ENCODE assay signal across 12 cellular contexts in the genomic region with DNA sequence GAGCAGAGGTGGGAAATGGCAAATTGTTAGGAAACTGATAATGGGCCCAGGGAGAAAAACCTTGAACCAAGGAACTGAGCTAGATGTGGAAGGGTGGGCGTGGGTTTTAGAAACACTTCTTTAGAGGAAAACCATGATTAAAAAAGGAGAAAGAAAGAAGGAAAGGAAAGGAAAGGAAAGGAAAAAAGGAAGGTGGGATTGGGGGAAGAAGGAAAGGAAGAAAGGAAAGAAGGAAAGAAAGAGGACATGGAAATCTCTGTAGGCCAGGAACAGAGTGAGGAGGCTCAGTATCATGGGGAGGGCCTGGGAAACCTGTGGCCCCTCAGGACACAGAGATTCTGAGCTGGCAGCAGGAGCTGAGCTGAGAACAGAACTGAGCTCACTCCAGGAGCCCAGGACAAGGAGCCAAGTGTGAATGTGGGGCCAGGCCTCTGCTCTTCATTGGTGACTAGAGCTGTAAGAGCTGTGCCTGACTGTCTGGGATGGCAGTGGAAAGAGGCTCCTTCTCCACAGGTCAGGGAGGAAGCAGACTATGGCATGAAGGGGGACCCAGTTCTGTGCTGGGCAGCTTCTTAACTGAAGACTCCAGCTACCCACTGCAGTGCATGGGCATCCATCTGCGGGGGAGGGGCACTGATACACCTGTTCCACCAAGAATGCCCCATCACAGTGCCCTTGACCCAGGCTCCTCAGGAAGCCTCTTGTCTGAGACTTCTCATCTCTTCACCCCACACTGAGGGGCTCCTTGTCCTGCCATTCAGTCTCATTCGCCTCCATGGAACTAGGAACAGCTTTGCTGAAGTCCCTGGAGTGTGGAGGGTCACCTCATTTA.
A peak's percentile ranks its signal among the peaks of the same experiment; 100 is the strongest.
DNase-seq lines count a peak whose midpoint lies in the region; ATAC-seq, FAIRE-seq and TF ChIP-seq lines count a peak whose summit lies in the region.
"Had no signal": no experiment of that assay in that cellular context is flagged by ENCODE, and none has a peak within 500 bp of the region (broad histone marks: within the 10 kb centered on the region; RNA-seq: fewer than 3 reads in every experiment).

No MANE protein-coding gene starts in this region.

- H3K4me3 ChIP-seq in H1 (ENCODE audit: extremely low read depth in 1 of 4, insufficient read depth in 2 of 4, low read depth in 3 of 4, low read length in 4 of 4) = no peak overlapping the region
- no peak overlapping the region for H3K4me3 ChIP-seq in upper lobe of right lung
- H3K4me3 ChIP-seq in lower leg skin (ENCODE audit: low read depth, poor library complexity, severe bottlenecking) = no peak overlapping the region

- CTCF ChIA-PET in H1 (lab: Charles Lee; ENCODE audit: partially characterized antibody) = interaction anchor here (1.0 to 4.4 kb wide), 7 partner anchors 8 to 472 kb away, joined by 3 to 17 read pairs (median 5); no protein-coding TSS in a partner anchor

- TF ChIP-seq RAD21 in H1 (IDR thresholded peaks at IDR 0.05 in 1 of 2, conservative IDR thresholded peaks at IDR 0.05 in 1 of 2; ENCODE audit: low read depth in 2 of 2, low read length in 2 of 2) = no peak

- no peak for TF ChIP-seq POLR2A in H1 (IDR thresholded peaks at IDR 0.05; ENCODE audit: control extremely low read depth in 1 of 2, low read depth in 2 of 2, low read length in 2 of 2)
- no peak for TF ChIP-seq POLR2A in lower leg skin (IDR thresholded peaks at IDR 0.05)

- H2BK15ac ChIP-seq in H1 (ENCODE audit: low read length) = no peak overlapping the region

- H3K4me1 Mint-ChIP-seq in activated naive CD4-positive, alpha-beta T cell treated with anti-CD3 and anti-CD28 coated beads, Interleukin-2, amount 50 U/mL, for 24 hours = peaks cover 60% of the 10 kb centered on the region
- H3K4me1 Mint-ChIP-seq in T-helper 17 cell = peaks cover 32% of the 10 kb centered on the region

- H3K23ac ChIP-seq in H1 (ENCODE audit: insufficient read length) = no peak overlapping the region

- H3K36me3 Mint-ChIP-seq in activated naive CD4-positive, alpha-beta T cell treated with anti-CD3 and anti-CD28 coated beads, Interleukin-2, amount 50 U/mL, for 24 hours = no peaks in the 10 kb centered on the region
- H3K36me3 Mint-ChIP-seq in T-helper 17 cell (ENCODE audit: low read depth) = peaks cover 2% of the 10 kb centered on the region

- intact Hi-C loops in upper lobe of right lung (cut with DNase I) = no loop called here
- intact Hi-C loops in lower leg skin (cut with DNase I; ENCODE audit: low total_unique reads) = no loop called here

- H4K8ac ChIP-seq in H1 (ENCODE audit: extremely low read depth, insufficient read depth, low read length) = no peak overlapping the region

- H3K4me2 ChIP-seq in H1 (ENCODE audit: insufficient read depth in 1 of 2, low read depth in 2 of 2, low read length in 2 of 2) = no peak overlapping the region; a peak in 2 of 4 replicates

- H3K9ac ChIP-seq in H1 (replicated peaks in 1 of 4; ENCODE audit: extremely low read depth in 1 of 4, low read depth in 3 of 4, low read length in 3 of 4) = no peak overlapping the region

- H2BK5ac ChIP-seq in H1 (ENCODE audit: low read depth, low read length) = no peak overlapping the region

- H3K27me3 Mint-ChIP-seq in activated naive CD4-positive, alpha-beta T cell treated with anti-CD3 and anti-CD28 coated beads, Interleukin-2, amount 50 U/mL, for 24 hours = no peaks in the 10 kb centered on the region
- no peaks in the 10 kb centered on the region for H3K27me3 Mint-ChIP-seq in T-helper 17 cell

- no peak overlapping the region for H4K5ac ChIP-seq in H1 (ENCODE audit: insufficient read length, low read depth, low read length)

- H3K14ac ChIP-seq in H1 (ENCODE audit: insufficient read length) = no peak overlapping the region

- no peak overlapping the region for H3K18ac ChIP-seq in H1 (ENCODE audit: extremely low read depth, low read length)

- no peak overlapping the region for H3K4ac ChIP-seq in H1 (replicated peaks; ENCODE audit: insufficient read length, low read depth, low read length)

- no peak overlapping the region; the same call in 1 of the 2 replicates for H2BK12ac ChIP-seq in H1 (ENCODE audit: low read depth, low read length)

- no peak for FAIRE-seq in H1 (lab: Jason Lieb, UNC)

- no peaks in the 10 kb centered on the region for H3K9me3 Mint-ChIP-seq in activated naive CD4-positive, alpha-beta T cell treated with anti-CD3 and anti-CD28 coated beads, Interleukin-2, amount 50 U/mL, for 24 hours

- TF ChIP-seq CTCF in H1 (IDR thresholded peaks at IDR 0.05; ENCODE audit: control extremely low read depth in 1 of 3, insufficient read depth in 1 of 3, low read depth in 1 of 3, low read length in 3 of 3) (no peak), upper lobe of right lung (IDR thresholded peaks at IDR 0.05) (no peak), lower leg skin (IDR thresholded peaks at IDR 0.05) (no peak)

- H4K91ac ChIP-seq in H1 (replicated peaks; ENCODE audit: insufficient read length, low read length) = no peak overlapping the region

- H3K27me3 ChIP-seq in H1 (replicated peaks in 1 of 4; ENCODE audit: control insufficient read depth in 3 of 4, extremely low read depth in 1 of 4, insufficient read depth in 3 of 4, low read length in 3 of 4) = no peaks in the 10 kb centered on the region
- no peaks in the 10 kb centered on the region for H3K27me3 ChIP-seq in upper lobe of right lung
- H3K27me3 ChIP-seq: BE2C had no signal

- H2BK120ac ChIP-seq in H1 (replicated peaks; ENCODE audit: low read depth, low read length) = no peak overlapping the region

- peak overlapping the region; percentile 65 for H3K27ac Mint-ChIP-seq in activated naive CD4-positive, alpha-beta T cell treated with anti-CD3 and anti-CD28 coated beads, Interleukin-2, amount 50 U/mL, for 24 hours
- H3K27ac Mint-ChIP-seq in T-helper 17 cell = peak overlapping the region; percentile 88

- H3K36me3 ChIP-seq in H1 (ENCODE audit: control insufficient read depth in 2 of 4, insufficient read depth in 4 of 4, low read length in 3 of 4) (no peaks in the 10 kb centered on the region), upper lobe of right lung (no peaks in the 10 kb centered on the region)
- H3K36me3 ChIP-seq: BE2C had no signal

- H3K9me3 ChIP-seq in T-helper 17 cell (ENCODE audit: control insufficient read depth, low read length, poor library complexity, severe bottlenecking) (no peaks in the 10 kb centered on the region), H1 (ENCODE audit: insufficient read depth in 2 of 2, low read depth in 1 of 2, low read length in 1 of 2) (no peaks in the 10 kb centered on the region), upper lobe of right lung (no peaks in the 10 kb centered on the region)
- H3K9me3 ChIP-seq: BE2C had no signal

- no peak overlapping the region for H2AFZ ChIP-seq in H1 (ENCODE audit: low read length)

- no peak overlapping the region for H2AK5ac ChIP-seq in H1 (ENCODE audit: low read depth, low read length)

- H4K20me1 ChIP-seq in H1 (replicated peaks in 1 of 2; ENCODE audit: control insufficient read depth in 1 of 2, insufficient read depth in 2 of 2, low read length in 2 of 2) = no peaks in the 10 kb centered on the region

- H3K27ac ChIP-seq in H1 (ENCODE audit: low read depth, low read length) (no peak overlapping the region), upper lobe of right lung (no peak overlapping the region)

- H3K4me1 ChIP-seq in H1 (replicated peaks in 1 of 4; ENCODE audit: control insufficient read depth in 3 of 4, insufficient read depth in 4 of 4, low read length in 3 of 4) = peaks cover 0 to 12% (median 7%) of the 10 kb centered on the region in 4 experiments; a peak in 5 of 7 replicates
- no peaks in the 10 kb centered on the region for H3K4me1 ChIP-seq in upper lobe of right lung
- H3K4me1 ChIP-seq: BE2C had no signal

- DNase-seq in activated naive CD4-positive, alpha-beta T cell (lab: John Stamatoyannopoulos, UW) = no peak
- DNase-seq in T-helper 17 cell (no peak), H1 (ENCODE audit: low read depth in 1 of 2, low spot score in 2 of 2) (no peak), upper lobe of right lung (no peak), lower leg skin (ENCODE audit: low spot score in 2 of 2) (no peak), occipital lobe (lab: John Stamatoyannopoulos, UW) (no peak)
- DNase-seq: BE2C, NCI-H2081, Right ventricle myocardium superior had no signal

- no peak overlapping the region for H3K56ac ChIP-seq in H1 (replicated peaks; ENCODE audit: insufficient read length, low read depth, low read length)

- no peak overlapping the region for H3K4me3 Mint-ChIP-seq in activated naive CD4-positive, alpha-beta T cell treated with anti-CD3 and anti-CD28 coated beads, Interleukin-2, amount 50 U/mL, for 24 hours
- H3K4me3 Mint-ChIP-seq in T-helper 17 cell = peak overlapping the region; percentile 72

- no peaks in the 10 kb centered on the region for H3K79me2 ChIP-seq in H1 (ENCODE audit: control insufficient read depth in 1 of 2, insufficient read depth in 2 of 2, low read length in 2 of 2)

- no peak for TF ChIP-seq EP300 in H1 (IDR thresholded peaks at IDR 0.05; ENCODE audit: borderline replicate concordance in 1 of 2, low read depth in 2 of 2, low read length in 2 of 2)

- WGBS in H1 (ENCODE audit: extremely low coverage in 1 of 2, insufficient coverage in 1 of 2, insufficient read length in 1 of 2, insufficient replicate concordance in 2 of 2, low coverage in 1 of 2, low lambda C conversion rate in 2 of 2, missing lambda C conversion rate in 1 of 2), 2 experiments = 63% methylated on average over 3 of the region's 3 CpGs; no CpG with 5 or more reads in 1 of the 2 experiments
- 75 to 77% methylated on average over 3 of the region's 3 CpGs for WGBS in lower leg skin, 2 donors

- H3K23me2 ChIP-seq in H1 (ENCODE audit: low read depth, low read length) = no peaks in the 10 kb centered on the region

- no peak for ATAC-seq in T-helper 17 cell
- peak; percentile 27 for ATAC-seq in upper lobe of right lung
- ATAC-seq in GM21528 (IDR thresholded peaks at IDR 0.05; ENCODE audit: low FRiP score, unreplicated experiment) = no peak
- ATAC-seq: left lobe of liver had no signal

- H3K79me1 ChIP-seq in H1 (ENCODE audit: low read depth, low read length) = no peaks in the 10 kb centered on the region

- H2BK20ac ChIP-seq in H1 (ENCODE audit: low read length) = peak overlapping the region; percentile 72; the same call in 1 of the 2 replicates

- POLR2A ChIA-PET in H1 (lab: Charles Lee; ENCODE audit: partially characterized antibody) = interaction anchor here (1.0 to 1.1 kb wide), 2 partner anchors 10 to 44 kb away, joined by 4 read pairs; no protein-coding TSS in a partner anchor

TF ChIP-seq in H1, 55 proteins besides CTCF, POLR2A, EP300 and RAD21 (continues in another document):
- TF ChIP-seq CTBP2 (IDR thresholded peaks at IDR 0.05; ENCODE audit: borderline replicate concordance, insufficient read depth, insufficient read length, low read length) = no peak
- no peak for TF ChIP-seq SIX5 (IDR thresholded peaks at IDR 0.05; ENCODE audit: low read depth, low read length)
- no peak for TF ChIP-seq TEAD4 (IDR thresholded peaks at IDR 0.05; ENCODE audit: low read depth, low read length)
- TF ChIP-seq CBX5 (IDR thresholded peaks at IDR 0.05; ENCODE audit: low read depth, low read length) = no peak
- TF ChIP-seq SP4 (IDR thresholded peaks at IDR 0.05; ENCODE audit: low read length) = no peak
- TF ChIP-seq KDM5A (IDR thresholded peaks at IDR 0.05; ENCODE audit: low read length) = no peak
- TF ChIP-seq GTF2F1 (IDR thresholded peaks at IDR 0.05; ENCODE audit: borderline replicate concordance, low read depth, low read length) = no peak
- TF ChIP-seq CREB1 (IDR thresholded peaks at IDR 0.05) = no peak
- TF ChIP-seq TBP (IDR thresholded peaks at IDR 0.05; ENCODE audit: low read depth, low read length) = no peak
